Comparison of ENCODE assay signal across 32 cellular contexts in the genomic region with DNA sequence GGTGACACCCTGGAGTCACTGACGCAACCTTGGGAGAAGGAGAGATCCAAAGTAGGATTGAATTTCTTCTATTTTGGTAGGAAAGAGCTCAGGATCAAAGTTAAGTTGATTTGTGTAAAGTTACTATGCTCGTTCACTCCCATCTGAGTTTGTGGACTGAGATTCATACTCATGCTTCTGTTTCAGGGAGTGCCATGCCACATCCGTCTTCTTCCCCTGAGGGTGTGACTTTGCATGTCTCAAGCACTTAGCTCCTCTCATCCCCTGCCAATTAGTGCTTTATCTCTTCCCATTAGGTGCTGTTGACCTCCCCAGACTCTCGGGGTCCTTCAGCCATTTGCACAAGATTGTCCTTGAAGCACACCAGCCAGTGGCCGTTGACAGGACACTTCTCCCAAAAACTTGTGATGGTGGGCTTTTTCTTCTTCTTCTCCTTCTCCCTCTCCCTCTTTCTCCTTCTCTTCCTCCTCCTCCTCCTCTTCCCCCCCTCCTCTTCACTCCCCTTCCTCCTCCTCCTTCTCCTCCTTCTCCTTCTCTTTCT.
"Had no signal": no experiment of that assay in that cellular context is flagged by ENCODE, and none has a peak within 500 bp of the region (broad histone marks: within the 10 kb centered on the region; RNA-seq: fewer than 3 reads in every experiment).

No MANE protein-coding gene starts in this region.

- H3K27me3 ChIP-seq: dorsolateral prefrontal cortex, gastroesophageal sphincter, heart left ventricle, hepatocyte, neutrophil, right lobe of liver, suprapubic skin, transverse colon, upper lobe of right lung, uterus had no signal

- H3K36me3 ChIP-seq: gastroesophageal sphincter, heart left ventricle, left ventricle myocardium inferior, lower lobe of right lung, neutrophil, right lobe of liver, suprapubic skin, transverse colon, upper lobe of right lung, uterus had no signal

- FAIRE-seq: small intestine had no signal

- H3K36me3 Mint-ChIP-seq: memory B cell; mesothelial cell of epicardium; natural killer cell treated with Interleukin-12 subunit alpha and Interleukin-12 subunit beta and Interleukin-15 and Interleukin-18, amount 100 ng/mL, for 72 hours had no signal

- H3K4me1 Mint-ChIP-seq: memory B cell; neural crest cell; stimulated activated naive CD8-positive, alpha-beta T cell treated with anti-CD3 and anti-CD28 coated beads, Interleukin-15, amount 100 ng/mL, for 72 hours had no signal

- H3K27me3 Mint-ChIP-seq: stimulated activated naive CD8-positive, alpha-beta T cell treated with anti-CD3 and anti-CD28 coated beads, Interleukin-15, amount 100 ng/mL, for 72 hours had no signal

- H3K4me3 ChIP-seq: dorsolateral prefrontal cortex, gastroesophageal sphincter, heart left ventricle, hepatocyte, left ventricle myocardium inferior, lower lobe of right lung, mucosa of descending colon, right lobe of liver, suprapubic skin, transverse colon, upper lobe of right lung, uterus had no signal

- H3K79me2 ChIP-seq: hepatocyte, parathyroid adenoma had no signal

- H3K9me3 Mint-ChIP-seq: memory B cell had no signal

- H3K4me1 ChIP-seq: gastroesophageal sphincter, left ventricle myocardium inferior, lower lobe of right lung, parathyroid adenoma, right lobe of liver, suprapubic skin, upper lobe of right lung, uterus had no signal

- DNase-seq: cortex of kidney; dorsolateral prefrontal cortex; effector CD4-positive, alpha-beta T cell; foreskin fibroblast; heart left ventricle; kidney glomerular epithelial cell; left colon; left ventricle myocardium inferior; lower lobe of right lung; mucosa of descending colon; naive B cell; right lobe of liver; small intestine; stimulated activated CD4-positive, alpha-beta T cell treated with anti-CD3 and anti-CD28 coated beads, Interleukin-15, amount 100 ng/mL, for 24 hours; stimulated activated CD4-positive, alpha-beta T cell treated with anti-CD3 and anti-CD28 coated beads, Interleukin-2, amount 100 ng/mL, for 48 hours; stimulated activated CD8-positive, alpha-beta memory T cell treated with anti-CD3 and anti-CD28 coated beads, Interleukin-4, amount 100 ng/mL, for 48 hours; stimulated activated naive CD4-positive, alpha-beta T cell; stimulated activated naive CD8-positive, alpha-beta T cell treated with anti-CD3 and anti-CD28 coated beads, Interleukin-15, amount 100 ng/mL, for 72 hours; transverse colon; upper lobe of right lung; uterus had no signal

- H3K9ac ChIP-seq: parathyroid adenoma had no signal

- H2AFZ ChIP-seq: hepatocyte, parathyroid adenoma had no signal

- H3K4me2 ChIP-seq: hepatocyte had no signal

- H3K27ac ChIP-seq: dorsolateral prefrontal cortex, epithelial cell of prostate, gastroesophageal sphincter, heart left ventricle, hepatocyte, left ventricle myocardium inferior, lower lobe of right lung, neutrophil, parathyroid adenoma, right lobe of liver, suprapubic skin, upper lobe of right lung, uterus had no signal

- H3K4me3 Mint-ChIP-seq: memory B cell; mesothelial cell of epicardium; naive B cell; natural killer cell treated with Interleukin-12 subunit alpha and Interleukin-12 subunit beta and Interleukin-15 and Interleukin-18, amount 100 ng/mL, for 72 hours; neural crest cell; stimulated activated naive CD8-positive, alpha-beta T cell treated with anti-CD3 and anti-CD28 coated beads, Interleukin-15, amount 100 ng/mL, for 72 hours had no signal

- H3K9me3 ChIP-seq: gastroesophageal sphincter, heart left ventricle, mucosa of descending colon, neutrophil, right lobe of liver, suprapubic skin, transverse colon, upper lobe of right lung, uterus had no signal

- H3K27ac Mint-ChIP-seq: memory B cell; mesothelial cell of epicardium; naive B cell; natural killer cell treated with Interleukin-12 subunit alpha and Interleukin-12 subunit beta and Interleukin-15 and Interleukin-18, amount 100 ng/mL, for 72 hours; progenitor cell of endocrine pancreas had no signal
